11 cellular contexts compared by ENCODE assay signal in genomic region chr1:234891427-234891826, GRCh38.
"Had no signal": no experiment of that assay in that cellular context is flagged by ENCODE, and none has a peak within 500 bp of the region (broad histone marks: within the 10 kb centered on the region; RNA-seq: fewer than 3 reads in every experiment).

No MANE protein-coding gene starts in this region.

- H2AFZ ChIP-seq: neural progenitor cell had no signal

- H3K36me3 ChIP-seq: neural progenitor cell had no signal

- H3K27me3 ChIP-seq: neural progenitor cell had no signal

- FAIRE-seq: urothelium cell line had no signal

- H3K27ac Mint-ChIP-seq: neural progenitor cell; T-helper 2 cell treated with Interferon-gamma antibody and Interleukin-4, amounts not matched to agents 5 μg/mL and 100 μg/mL, for 36 hours had no signal

- H3K4me1 ChIP-seq: neural progenitor cell had no signal

- DNase-seq: activated gamma-delta T cell; activated T-cell treated with anti-CD3 and anti-CD28 coated beads, Interleukin-2, amount 50 U/mL, for 4 hours; central memory CD4-positive, alpha-beta T cell; cortex of kidney; effector memory CD4-positive, alpha-beta T cell; hippocampal formation; retina had no signal

- H3K4me2 ChIP-seq: neural progenitor cell had no signal

- H3K27ac ChIP-seq: neural progenitor cell, skin epidermis had no signal

- H3K36me3 Mint-ChIP-seq: neural progenitor cell had no signal

- H3K4me3 Mint-ChIP-seq: activated T-cell treated with anti-CD3 and anti-CD28 coated beads, Interleukin-2, amount 50 U/mL, for 4 hours; neural progenitor cell; T-helper 2 cell treated with Interferon-gamma antibody and Interleukin-4, amounts not matched to agents 5 μg/mL and 100 μg/mL, for 36 hours had no signal

- H3K4me3 ChIP-seq: neural progenitor cell, skin epidermis had no signal
